Comparison of ENCODE assay signal across 10 cellular contexts in genomic region chr5:125043781-125044391, GRCh38.
DNase-seq lines count a peak whose midpoint lies in the region; ATAC-seq and TF ChIP-seq lines count a peak whose summit lies in the region.
"Had no signal": no experiment of that assay in that cellular context is flagged by ENCODE, and none has a peak within 500 bp of the region (broad histone marks: within the 10 kb centered on the region; RNA-seq: fewer than 3 reads in every experiment).

No MANE protein-coding gene starts in this region.

- H3K27me3 Mint-ChIP-seq in glutamatergic neuron (ENCODE audit: unreplicated experiment), result no peaks in the 10 kb centered on the region
- no peaks in the 10 kb centered on the region for H3K27me3 Mint-ChIP-seq in activated T-helper 2 cell treated with anti-CD3 and anti-CD28 coated beads, Interferon-gamma antibody, Interleukin-2, Interleukin-4, amounts not matched to agents 10 μg/mL and 5 μg/mL and 100 μg/mL, durations not matched to agents 14 hours and 24 hours and 36 hours (ENCODE audit: low read depth)

- DNase-seq in HFF-Myc (ENCODE audit: extremely low read depth, low read depth), result peak; percentile 56
- peak; percentile 96 for DNase-seq in RPMI7951 (ENCODE audit: low read depth)
- DNase-seq in glutamatergic neuron, result no peak
- DNase-seq in skeletal muscle cell (ENCODE audit: low read depth), result peak; percentile 81
- DNase-seq in activated T-helper 2 cell treated with anti-CD3 and anti-CD28 coated beads, Interferon-gamma antibody, Interleukin-2, Interleukin-4, amounts not matched to agents 10 μg/mL and 5 μg/mL and 100 μg/mL, durations not matched to agents 14 hours and 24 hours and 36 hours (ENCODE audit: low spot score), result no peak
- no peak for DNase-seq in smooth muscle cell (lab: John Stamatoyannopoulos, UW; ENCODE audit: unreplicated experiment)
- no peak for DNase-seq in stimulated activated naive CD8-positive, alpha-beta T cell treated with anti-CD3 and anti-CD28 coated beads, Interleukin-15, Interleukin-2, amounts not matched to agents 100 U/mL and 50 U/mL, for 24 hours
- DNase-seq: stimulated activated CD4-positive, alpha-beta T cell treated with anti-CD3 and anti-CD28 coated beads, Interleukin-4, amount 100 ng/mL, for 24 hours had no signal

- intact Hi-C loops in activated T-helper 2 cell treated with anti-CD3 and anti-CD28 coated beads, Interferon-gamma antibody, Interleukin-2, Interleukin-4, amounts not matched to agents 10 μg/mL and 5 μg/mL and 100 μg/mL, durations not matched to agents 14 hours and 24 hours and 36 hours (cut with micrococcal nuclease), result no loop called here

- H3K36me3 ChIP-seq in smooth muscle cell (ENCODE audit: low read depth), result no peaks in the 10 kb centered on the region

- ATAC-seq in GM18505 (IDR thresholded peaks at IDR 0.05; ENCODE audit: unreplicated experiment), result no peak
- ATAC-seq in stimulated activated naive CD8-positive, alpha-beta T cell treated with anti-CD3 and anti-CD28 coated beads, Interleukin-15, Interleukin-2, amounts not matched to agents 100 U/mL and 50 U/mL, for 24 hours, result no peak

- H3K4me1 Mint-ChIP-seq in glutamatergic neuron (ENCODE audit: low read depth, unreplicated experiment), result peaks cover 34% of the 10 kb centered on the region
- H3K4me1 Mint-ChIP-seq in activated T-helper 2 cell treated with anti-CD3 and anti-CD28 coated beads, Interferon-gamma antibody, Interleukin-2, Interleukin-4, amounts not matched to agents 10 μg/mL and 5 μg/mL and 100 μg/mL, durations not matched to agents 14 hours and 24 hours and 36 hours (ENCODE audit: low read depth), result no peaks in the 10 kb centered on the region

- no peak overlapping the region for H3K4me3 ChIP-seq in HFF-Myc (replicated peaks; ENCODE audit: low read depth, low read length)
- no peak overlapping the region for H3K4me3 ChIP-seq in skeletal muscle cell (ENCODE audit: low read depth, low read length)
- H3K4me3 ChIP-seq in smooth muscle cell, result no peak overlapping the region
- H3K4me3 ChIP-seq: dorsolateral prefrontal cortex had no signal

- no peak overlapping the region for H3K9ac ChIP-seq in smooth muscle cell (ENCODE audit: low read depth)

- H3K4me3 Mint-ChIP-seq in glutamatergic neuron (ENCODE audit: unreplicated experiment), result peak overlapping the region; percentile 8
- H3K4me3 Mint-ChIP-seq in activated T-helper 2 cell treated with anti-CD3 and anti-CD28 coated beads, Interferon-gamma antibody, Interleukin-2, Interleukin-4, amounts not matched to agents 10 μg/mL and 5 μg/mL and 100 μg/mL, durations not matched to agents 14 hours and 24 hours and 36 hours (ENCODE audit: low read depth), result no peak overlapping the region

- H3K36me3 Mint-ChIP-seq in glutamatergic neuron (ENCODE audit: unreplicated experiment), result no peaks in the 10 kb centered on the region
- no peaks in the 10 kb centered on the region for H3K36me3 Mint-ChIP-seq in activated T-helper 2 cell treated with anti-CD3 and anti-CD28 coated beads, Interferon-gamma antibody, Interleukin-2, Interleukin-4, amounts not matched to agents 10 μg/mL and 5 μg/mL and 100 μg/mL, durations not matched to agents 14 hours and 24 hours and 36 hours (ENCODE audit: low read depth)

- no peaks in the 10 kb centered on the region for H3K79me2 ChIP-seq in smooth muscle cell (ENCODE audit: low read depth)

- no peaks in the 10 kb centered on the region for H3K9me3 ChIP-seq in smooth muscle cell (replicated peaks; ENCODE audit: low read depth)

- no peaks in the 10 kb centered on the region for H4K20me1 ChIP-seq in smooth muscle cell (ENCODE audit: low read depth)

- 83% methylated on average over 8 of the region's 8 CpGs for WGBS in smooth muscle cell (ENCODE audit: low lambda C conversion rate)

- H3F3A ChIP-seq in smooth muscle cell (ENCODE audit: low read depth), result no peaks in the 10 kb centered on the region

- no peak overlapping the region for H3K27ac ChIP-seq in smooth muscle cell (ENCODE audit: low read depth)
- H3K27ac ChIP-seq: dorsolateral prefrontal cortex had no signal

- TF ChIP-seq POLR2A in GM18505 (IDR thresholded peaks at IDR 0.05; ENCODE audit: borderline replicate concordance, extremely low read depth, insufficient read depth, insufficient read length), result no peak

- H2AFZ ChIP-seq in smooth muscle cell (ENCODE audit: low read depth), result no peak overlapping the region

- no peak overlapping the region for H3K4me2 ChIP-seq in smooth muscle cell

- no peaks in the 10 kb centered on the region for H3K27me3 ChIP-seq in smooth muscle cell (ENCODE audit: low read depth)
- H3K27me3 ChIP-seq: dorsolateral prefrontal cortex had no signal

- no peaks in the 10 kb centered on the region for H3K9me3 Mint-ChIP-seq in glutamatergic neuron (ENCODE audit: unreplicated experiment)
- no peaks in the 10 kb centered on the region for H3K9me3 Mint-ChIP-seq in activated T-helper 2 cell treated with anti-CD3 and anti-CD28 coated beads, Interferon-gamma antibody, Interleukin-2, Interleukin-4, amounts not matched to agents 10 μg/mL and 5 μg/mL and 100 μg/mL, durations not matched to agents 14 hours and 24 hours and 36 hours

- TF ChIP-seq CTCF in HFF-Myc (IDR thresholded peaks at IDR 0.05; ENCODE audit: low read depth, low read length, missing control alignments) (no peak), glutamatergic neuron (IDR thresholded peaks at IDR 0.05; ENCODE audit: partially characterized antibody, unreplicated experiment) (no peak), smooth muscle cell (IDR thresholded peaks at IDR 0.05; ENCODE audit: borderline replicate concordance, insufficient read depth, poor library complexity, severe bottlenecking) (no peak)

- peaks cover 3% of the 10 kb centered on the region for H3K4me1 ChIP-seq in smooth muscle cell (ENCODE audit: low read depth)

- H3K27ac Mint-ChIP-seq in glutamatergic neuron (ENCODE audit: unreplicated experiment), result peak overlapping the region; percentile 60
- no peak overlapping the region for H3K27ac Mint-ChIP-seq in activated T-helper 2 cell treated with anti-CD3 and anti-CD28 coated beads, Interferon-gamma antibody, Interleukin-2, Interleukin-4, amounts not matched to agents 10 μg/mL and 5 μg/mL and 100 μg/mL, durations not matched to agents 14 hours and 24 hours and 36 hours

Comparison
In these comparisons a context has a peak if more than half of its experiments do, and no peak if none do; other contexts are left out.
1. DNase-seq: peak in HFF-Myc (single experiment), RPMI7951 (single experiment) and skeletal muscle cell (single experiment); none in glutamatergic neuron (single experiment), activated T-helper 2 cell treated with anti-CD3 and anti-CD28 coated beads, Interferon-gamma antibody, Interleukin-2, Interleukin-4, amounts not matched to agents 10 μg/mL and 5 μg/mL and 100 μg/mL, durations not matched to agents 14 hours and 24 hours and 36 hours (single experiment), smooth muscle cell (single experiment) and stimulated activated naive CD8-positive, alpha-beta T cell treated with anti-CD3 and anti-CD28 coated beads, Interleukin-15, Interleukin-2, amounts not matched to agents 100 U/mL and 50 U/mL, for 24 hours (single experiment).